1 cellular context compared by ENCODE assay signal in genomic region chr12:112130461-112130998, GRCh38.
TF ChIP-seq lines count a peak whose summit lies in the region.

No MANE protein-coding gene starts in this region.

TF ChIP-seq in K562, 482 proteins besides CTCF, POLR2A, EP300 and RAD21 (continued from another document and continues in another):
- no peak; a peak in 1 of 4 replicates for TF ChIP-seq FOXK2 (conservative IDR thresholded peaks at IDR 0.05 in 1 of 2, IDR thresholded peaks at IDR 0.05 in 1 of 2; ENCODE audit: low read depth in 2 of 2)
- no peak for TF ChIP-seq CAMTA2 (CRISPR knock-in tag; conservative IDR thresholded peaks at IDR 0.05)
- TF ChIP-seq LARP7 (IDR thresholded peaks at IDR 0.05) = no peak
- no peak for TF ChIP-seq HOMEZ (CRISPR knock-in tag; IDR thresholded peaks at IDR 0.05)
- TF ChIP-seq, protein P1, sequence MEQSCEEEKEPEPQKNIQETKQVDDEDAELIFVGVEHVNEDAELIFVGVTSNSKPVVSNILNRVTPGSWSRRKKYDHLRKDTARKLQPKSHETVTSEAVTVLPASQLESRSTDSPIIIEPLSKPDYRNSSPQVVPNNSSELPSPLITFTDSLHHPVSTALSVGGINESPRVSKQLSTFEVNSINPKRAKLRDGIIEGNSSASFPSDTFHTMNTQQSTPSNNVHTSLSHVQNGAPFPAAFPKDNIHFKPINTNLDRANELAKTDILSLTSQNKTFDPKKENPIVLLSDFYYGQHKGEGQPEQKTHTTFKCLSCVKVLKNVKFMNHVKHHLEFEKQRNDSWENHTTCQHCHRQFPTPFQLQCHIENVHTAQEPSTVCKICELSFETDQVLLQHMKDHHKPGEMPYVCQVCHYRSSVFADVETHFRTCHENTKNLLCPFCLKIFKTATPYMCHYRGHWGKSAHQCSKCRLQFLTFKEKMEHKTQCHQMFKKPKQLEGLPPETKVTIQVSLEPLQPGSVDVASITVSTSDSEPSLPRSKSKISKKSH (CRISPR knock-in tag; IDR thresholded peaks at IDR 0.05) = no peak
- no peak for TF ChIP-seq ZC3H8 (IDR thresholded peaks at IDR 0.05)
- no peak for TF ChIP-seq RBM15 (IDR thresholded peaks at IDR 0.05; ENCODE audit: insufficient read depth, low read length)
- no peak for TF ChIP-seq SREBF1 (IDR thresholded peaks at IDR 0.05; ENCODE audit: borderline replicate concordance, low read depth, low read length)
- TF ChIP-seq ZBTB1 (CRISPR knock-in tag; IDR thresholded peaks at IDR 0.05; ENCODE audit: borderline replicate concordance, low read depth) = no peak
- no peak for TF ChIP-seq ZNF121 (CRISPR knock-in tag; conservative IDR thresholded peaks at IDR 0.05)
- no peak for TF ChIP-seq ZNF175 (CRISPR knock-in tag; IDR thresholded peaks at IDR 0.05; ENCODE audit: low read depth)
- TF ChIP-seq L3MBTL2 (IDR thresholded peaks at IDR 0.05) = no peak
- no peak for TF ChIP-seq NFE2 (IDR thresholded peaks at IDR 0.05; ENCODE audit: low read depth)
- no peak for TF ChIP-seq ZNF511 (CRISPR knock-in tag; IDR thresholded peaks at IDR 0.05)
- TF ChIP-seq ZFP36 (IDR thresholded peaks at IDR 0.05; ENCODE audit: low read depth, low read length, partially characterized antibody) = no peak
- TF ChIP-seq, protein P2, sequence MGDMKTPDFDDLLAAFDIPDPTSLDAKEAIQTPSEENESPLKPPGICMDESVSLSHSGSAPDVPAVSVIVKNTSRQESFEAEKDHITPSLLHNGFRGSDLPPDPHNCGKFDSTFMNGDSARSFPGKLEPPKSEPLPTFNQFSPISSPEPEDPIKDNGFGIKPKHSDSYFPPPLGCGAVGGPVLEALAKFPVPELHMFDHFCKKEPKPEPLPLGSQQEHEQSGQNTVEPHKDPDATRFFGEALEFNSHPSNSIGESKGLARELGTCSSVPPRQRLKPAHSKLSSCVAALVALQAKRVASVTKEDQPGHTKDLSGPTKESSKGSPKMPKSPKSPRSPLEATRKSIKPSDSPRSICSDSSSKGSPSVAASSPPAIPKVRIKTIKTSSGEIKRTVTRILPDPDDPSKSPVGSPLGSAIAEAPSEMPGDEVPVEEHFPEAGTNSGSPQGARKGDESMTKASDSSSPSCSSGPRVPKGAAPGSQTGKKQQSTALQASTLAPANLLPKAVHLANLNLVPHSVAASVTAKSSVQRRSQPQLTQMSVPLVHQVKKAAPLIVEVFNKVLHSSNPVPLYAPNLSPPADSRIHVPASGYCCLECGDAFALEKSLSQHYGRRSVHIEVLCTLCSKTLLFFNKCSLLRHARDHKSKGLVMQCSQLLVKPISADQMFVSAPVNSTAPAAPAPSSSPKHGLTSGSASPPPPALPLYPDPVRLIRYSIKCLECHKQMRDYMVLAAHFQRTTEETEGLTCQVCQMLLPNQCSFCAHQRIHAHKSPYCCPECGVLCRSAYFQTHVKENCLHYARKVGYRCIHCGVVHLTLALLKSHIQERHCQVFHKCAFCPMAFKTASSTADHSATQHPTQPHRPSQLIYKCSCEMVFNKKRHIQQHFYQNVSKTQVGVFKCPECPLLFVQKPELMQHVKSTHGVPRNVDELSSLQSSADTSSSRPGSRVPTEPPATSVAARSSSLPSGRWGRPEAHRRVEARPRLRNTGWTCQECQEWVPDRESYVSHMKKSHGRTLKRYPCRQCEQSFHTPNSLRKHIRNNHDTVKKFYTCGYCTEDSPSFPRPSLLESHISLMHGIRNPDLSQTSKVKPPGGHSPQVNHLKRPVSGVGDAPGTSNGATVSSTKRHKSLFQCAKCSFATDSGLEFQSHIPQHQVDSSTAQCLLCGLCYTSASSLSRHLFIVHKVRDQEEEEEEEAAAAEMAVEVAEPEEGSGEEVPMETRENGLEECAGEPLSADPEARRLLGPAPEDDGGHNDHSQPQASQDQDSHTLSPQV (IDR thresholded peaks at IDR 0.05) = peak; percentile 62; the same call in 1 of the 2 replicates
- TF ChIP-seq ZNF140 (CRISPR knock-in tag; IDR thresholded peaks at IDR 0.05) = no peak
- TF ChIP-seq ZFP30 (CRISPR knock-in tag; IDR thresholded peaks at IDR 0.05; ENCODE audit: borderline replicate concordance) = no peak
- no peak for TF ChIP-seq ZNF830 (CRISPR knock-in tag; IDR thresholded peaks at IDR 0.05)
- no peak for TF ChIP-seq MTA1 (IDR thresholded peaks at IDR 0.05; ENCODE audit: borderline replicate concordance)
- no peak for TF ChIP-seq ZFP1 (CRISPR knock-in tag; IDR thresholded peaks at IDR 0.05)
- no peak for TF ChIP-seq NFIC (IDR thresholded peaks at IDR 0.05)
- no peak for TF ChIP-seq RCOR1 (IDR thresholded peaks at IDR 0.05; ENCODE audit: borderline replicate concordance in 1 of 2, low read depth in 2 of 2, low read length in 2 of 2)
- peak; percentile 29; the same call in 1 of the 2 replicates for TF ChIP-seq C11orf30 (IDR thresholded peaks at IDR 0.05; ENCODE audit: low read depth)
- no peak for TF ChIP-seq MTF1 (CRISPR knock-in tag; IDR thresholded peaks at IDR 0.05; ENCODE audit: borderline replicate concordance)
- no peak for TF ChIP-seq STAG1 (CRISPR knock-in tag; IDR thresholded peaks at IDR 0.05; ENCODE audit: borderline replicate concordance)
- TF ChIP-seq FOXA3 (CRISPR knock-in tag; conservative IDR thresholded peaks at IDR 0.05 in 1 of 2, IDR thresholded peaks at IDR 0.05 in 1 of 2) = peak in 1 of 2 experiments; percentile 68; a peak in 2 of 4 replicates
- peak; percentile 48; the same call in 1 of the 2 replicates for TF ChIP-seq TAF7 (tag; IDR thresholded peaks at IDR 0.05)
- TF ChIP-seq TCF7L2 (IDR thresholded peaks at IDR 0.05; ENCODE audit: low read depth, low read length) = no peak
- TF ChIP-seq ETV5 (CRISPR knock-in tag; IDR thresholded peaks at IDR 0.05; ENCODE audit: low read depth) = no peak
- peak; percentile 53 for TF ChIP-seq POLR2H (tag; IDR thresholded peaks at IDR 0.05; ENCODE audit: low read depth)
- TF ChIP-seq MIER1 (IDR thresholded peaks at IDR 0.05; ENCODE audit: low read depth) = no peak
- no peak for TF ChIP-seq E2F8 (IDR thresholded peaks at IDR 0.05; ENCODE audit: low read depth, partially characterized antibody)
- no peak for TF ChIP-seq ATF1 (CRISPR knock-in tag; IDR thresholded peaks at IDR 0.05)
- no peak for TF ChIP-seq ATF1 (tag; IDR thresholded peaks at IDR 0.05)
- no peak for TF ChIP-seq FOSL1 (tag; conservative IDR thresholded peaks at IDR 0.05)
- no peak for TF ChIP-seq CEBPG (CRISPR knock-in tag; IDR thresholded peaks at IDR 0.05)
- TF ChIP-seq CEBPG (tag; conservative IDR thresholded peaks at IDR 0.05 in 1 of 2, IDR thresholded peaks at IDR 0.05 in 1 of 2) = no peak
- TF ChIP-seq MAFG (tag; conservative IDR thresholded peaks at IDR 0.05) = peak; percentile 47
- no peak for TF ChIP-seq MCM7 (IDR thresholded peaks at IDR 0.05)
- 0 out of 2 replicates have a peak, but pooled peaks have one; percentile 4 for TF ChIP-seq MAFF (IDR thresholded peaks at IDR 0.05; ENCODE audit: low read length)
- no peak for TF ChIP-seq IRF1 (CRISPR knock-in tag; IDR thresholded peaks at IDR 0.05; ENCODE audit: borderline replicate concordance)
- no peak for TF ChIP-seq PCBP2 (IDR thresholded peaks at IDR 0.05; ENCODE audit: low read depth, low read length, poor library complexity, severe bottlenecking)
- no peak for TF ChIP-seq NELFE (IDR thresholded peaks at IDR 0.05; ENCODE audit: insufficient read depth, insufficient read length)
- TF ChIP-seq CREB3 (tag; conservative IDR thresholded peaks at IDR 0.05; ENCODE audit: low read depth) = no peak
- no peak for TF ChIP-seq ZNF232 (CRISPR knock-in tag; IDR thresholded peaks at IDR 0.05)
- no peak for TF ChIP-seq MCM2 (IDR thresholded peaks at IDR 0.05; ENCODE audit: low read depth)
- TF ChIP-seq SMARCE1 (IDR thresholded peaks at IDR 0.05) = peak; percentile 34; the same call in 1 of the 2 replicates
- TF ChIP-seq MBD1 (CRISPR knock-in tag; IDR thresholded peaks at IDR 0.05) = no peak
- TF ChIP-seq HIVEP1 (CRISPR knock-in tag; IDR thresholded peaks at IDR 0.05) = no peak
- peak; percentile 50 for TF ChIP-seq ELF1 (tag; IDR thresholded peaks at IDR 0.05)
- TF ChIP-seq ETV1 (tag; conservative IDR thresholded peaks at IDR 0.05; ENCODE audit: low read depth) = peak; percentile 81
- no peak for TF ChIP-seq LEF1 (IDR thresholded peaks at IDR 0.05)
- TF ChIP-seq HEY1 (CRISPR knock-in tag; IDR thresholded peaks at IDR 0.05; ENCODE audit: borderline replicate concordance) = no peak
- TF ChIP-seq THRAP3 (IDR thresholded peaks at IDR 0.05; ENCODE audit: borderline replicate concordance) = no peak
- TF ChIP-seq POLR2G (IDR thresholded peaks at IDR 0.05; ENCODE audit: low read depth, low read length) = no peak
- no peak for TF ChIP-seq FOXJ3 (CRISPR knock-in tag; IDR thresholded peaks at IDR 0.05)
- no peak for TF ChIP-seq LCOR (CRISPR knock-in tag; IDR thresholded peaks at IDR 0.05)
- no peak for TF ChIP-seq ETS1 (conservative IDR thresholded peaks at IDR 0.05; ENCODE audit: control insufficient read depth, low read depth, low read length)
